Comparison of ENCODE assay signal across 13 cellular contexts in the genomic region with DNA sequence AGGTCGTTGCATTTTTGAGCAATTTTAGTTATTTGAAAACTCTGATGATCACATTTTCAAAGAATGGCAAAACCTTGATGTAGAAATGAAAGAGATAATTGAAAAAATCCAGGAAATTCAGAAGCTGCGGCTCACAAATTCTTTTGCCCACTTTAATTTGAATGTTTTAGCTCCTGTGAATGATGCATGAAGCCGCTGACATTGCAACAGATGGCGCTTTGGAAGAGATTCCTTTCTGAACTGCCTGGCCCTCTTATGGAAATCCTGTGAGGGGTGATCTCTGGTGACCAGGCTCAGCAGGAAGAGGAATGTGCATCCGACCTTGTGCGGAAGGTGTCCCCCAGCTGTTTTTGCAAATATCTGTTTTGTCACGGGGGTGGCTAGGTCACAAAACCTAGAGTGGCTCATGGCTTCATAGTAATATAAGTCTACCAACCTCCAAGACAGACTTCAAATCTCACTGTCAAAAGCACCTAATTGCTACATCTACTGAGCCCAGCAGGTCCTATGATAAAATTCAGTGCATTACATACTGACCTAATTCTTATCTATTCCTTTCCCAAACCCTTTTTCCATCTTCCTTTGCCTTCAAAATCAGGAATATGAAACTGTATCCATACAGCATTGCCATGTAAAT.
DNase-seq lines count a peak whose midpoint lies in the region; ATAC-seq and TF ChIP-seq lines count a peak whose summit lies in the region.
"Had no signal": no experiment of that assay in that cellular context is flagged by ENCODE, and none has a peak within 500 bp of the region (broad histone marks: within the 10 kb centered on the region; RNA-seq: fewer than 3 reads in every experiment).

No MANE protein-coding gene starts in this region.

- DNase-seq in HFFc6 (peak; percentile 53), iPS-NIHi11 (ENCODE audit: low spot score) (peak; percentile 26), mucosa of gallbladder (ENCODE audit: low spot score) (no peak), type B pancreatic cell (ENCODE audit: extremely low spot score, unreplicated experiment) (no peak), left lobe of liver (ENCODE audit: low spot score) (no peak)
- DNase-seq in activated CD4-positive, alpha-beta T cell treated with anti-CD3 and anti-CD28 coated beads for 48 hours: no peak
- DNase-seq: CD4-positive, alpha-beta memory T cell; NCI-H1092 treated with DMSO at 0.1 percent for 48 hours; stimulated activated CD4-positive, alpha-beta T cell treated with anti-CD3 and anti-CD28 coated beads, Interleukin-4, amount 100 ng/mL, for 4 hours had no signal

- peaks cover 33% of the 10 kb centered on the region for H3K4me1 ChIP-seq in ACC112 (ENCODE audit: control insufficient read depth, insufficient read depth, low read length, unreplicated experiment)
- H3K4me1 ChIP-seq: breast epithelium had no signal

- H3K27ac ChIP-seq in ACC112 (ENCODE audit: low read depth, low read length): peak overlapping the region; percentile 38
- H3K27ac ChIP-seq: breast epithelium, esophagus muscularis mucosa had no signal

- H2AFZ ChIP-seq in ACC112 (ENCODE audit: low read length, unreplicated experiment): no peak overlapping the region

- peaks cover 4% of the 10 kb centered on the region for H3K27me3 Mint-ChIP-seq in HFFc6 (ENCODE audit: insufficient read depth)
- H3K27me3 Mint-ChIP-seq in activated T-helper 17 cell treated with anti-CD3 and anti-CD28 coated beads, Interleukin-2, amount 50 U/mL, for 72 hours: peaks cover 3% of the 10 kb centered on the region
- peaks cover 10% of the 10 kb centered on the region for H3K27me3 Mint-ChIP-seq in type B pancreatic cell
- H3K27me3 Mint-ChIP-seq: CD4-positive, alpha-beta memory T cell had no signal

- H3K4me1 Mint-ChIP-seq in HFFc6 (ENCODE audit: low read depth) (peaks cover 68% of the 10 kb centered on the region), type B pancreatic cell (ENCODE audit: unreplicated experiment) (peaks cover 30% of the 10 kb centered on the region)
- peaks cover 4% of the 10 kb centered on the region for H3K4me1 Mint-ChIP-seq in activated T-helper 17 cell treated with anti-CD3 and anti-CD28 coated beads, Interleukin-2, amount 50 U/mL, for 72 hours

- H3K4me3 Mint-ChIP-seq in HFFc6 (peak overlapping the region; percentile 13), type B pancreatic cell (no peak overlapping the region)
- no peak overlapping the region for H3K4me3 Mint-ChIP-seq in activated T-helper 17 cell treated with anti-CD3 and anti-CD28 coated beads, Interleukin-2, amount 50 U/mL, for 72 hours
- H3K4me3 Mint-ChIP-seq: CD4-positive, alpha-beta memory T cell had no signal

- no peaks in the 10 kb centered on the region for H3K9me3 Mint-ChIP-seq in HFFc6
- no peaks in the 10 kb centered on the region for H3K9me3 Mint-ChIP-seq in activated T-helper 17 cell treated with anti-CD3 and anti-CD28 coated beads, Interleukin-2, amount 50 U/mL, for 72 hours
- no peaks in the 10 kb centered on the region for H3K9me3 Mint-ChIP-seq in type B pancreatic cell
- H3K9me3 Mint-ChIP-seq: CD4-positive, alpha-beta memory T cell had no signal

- no peak overlapping the region for H3K4me3 ChIP-seq in ACC112 (ENCODE audit: low read depth, low read length)
- H3K4me3 ChIP-seq: breast epithelium, esophagus muscularis mucosa had no signal

- H3K79me2 ChIP-seq in ACC112 (ENCODE audit: control insufficient read depth, insufficient read depth, low read length, unreplicated experiment): no peaks in the 10 kb centered on the region

- TF ChIP-seq CTCF in HFFc6 (IDR thresholded peaks at IDR 0.05) (no peak), type B pancreatic cell (conservative IDR thresholded peaks at IDR 0.05) (no peak)

- H3K27ac Mint-ChIP-seq in HFFc6 (peak overlapping the region; percentile 23), type B pancreatic cell (no peak overlapping the region)
- no peak overlapping the region for H3K27ac Mint-ChIP-seq in activated T-helper 17 cell treated with anti-CD3 and anti-CD28 coated beads, Interleukin-2, amount 50 U/mL, for 72 hours
- H3K27ac Mint-ChIP-seq: CD4-positive, alpha-beta memory T cell had no signal

- H3K36me3 ChIP-seq in ACC112 (ENCODE audit: insufficient read depth, low read length): no peaks in the 10 kb centered on the region
- H3K36me3 ChIP-seq: breast epithelium, esophagus muscularis mucosa had no signal

- H3K36me3 Mint-ChIP-seq in HFFc6 (ENCODE audit: low read depth) (no peaks in the 10 kb centered on the region), type B pancreatic cell (peaks cover 3% of the 10 kb centered on the region)
- H3K36me3 Mint-ChIP-seq in activated T-helper 17 cell treated with anti-CD3 and anti-CD28 coated beads, Interleukin-2, amount 50 U/mL, for 72 hours (ENCODE audit: low read depth): no peaks in the 10 kb centered on the region
- H3K36me3 Mint-ChIP-seq: CD4-positive, alpha-beta memory T cell had no signal

- H3K27me3 ChIP-seq in ACC112 (ENCODE audit: insufficient read depth, low read length): no peaks in the 10 kb centered on the region
- H3K27me3 ChIP-seq: breast epithelium, esophagus muscularis mucosa had no signal

- peak; percentile 37 for ATAC-seq in activated T-helper 17 cell treated with anti-CD3 and anti-CD28 coated beads, Interleukin-2, amount 50 U/mL, for 72 hours (replicated peaks)
- no peak for ATAC-seq in left lobe of liver

Comparison
In these comparisons a context has a peak if more than half of its experiments do, and no peak if none do; other contexts are left out.
1. DNase-seq: peak in HFFc6 (single experiment) and iPS-NIHi11 (single experiment); none in activated CD4-positive, alpha-beta T cell treated with anti-CD3 and anti-CD28 coated beads for 48 hours (single experiment), mucosa of gallbladder (single experiment), type B pancreatic cell (single experiment) and left lobe of liver (single experiment).